ENCODE assay signal across 19 cellular contexts in genomic region chr10:7230036-7230435, GRCh38.
DNase-seq lines count a peak whose midpoint lies in the region; ATAC-seq and TF ChIP-seq lines count a peak whose summit lies in the region.
"Had no signal": no experiment of that assay in that cellular context is flagged by ENCODE, and none has a peak within 500 bp of the region (broad histone marks: within the 10 kb centered on the region; RNA-seq: fewer than 3 reads in every experiment).

No MANE protein-coding gene starts in this region.

- no peak overlapping the region for H3K4me3 Mint-ChIP-seq in activated T-cell treated with anti-CD3 and anti-CD28 coated beads, Interleukin-2, amount 50 U/mL, for 24 hours
- H3K4me3 Mint-ChIP-seq in activated T-cell treated with anti-CD3 and anti-CD28 coated beads, Interleukin-2, amount 50 U/mL, for 72 hours: no peak overlapping the region
- H3K4me3 Mint-ChIP-seq in CD4-positive, CD25-positive, alpha-beta regulatory T cell: no peak overlapping the region
- H3K4me3 Mint-ChIP-seq in nephron: no peak overlapping the region
- H3K4me3 Mint-ChIP-seq in stimulated activated naive B cell treated with anti-CD40 and anti-IgM and Interleukin-4, amounts not matched to agents 10 μg/mL and 1 μg/mL and 100 μg/mL, for 72 hours: no peak overlapping the region
- H3K4me3 Mint-ChIP-seq in activated CD4-positive, alpha-beta memory T cell treated with anti-CD3 and anti-CD28 coated beads, Interleukin-2, amount 10 ng/mL, durations not matched to agents 7 days and 5 days: no peak overlapping the region
- H3K4me3 Mint-ChIP-seq: B cell; CD4-positive, alpha-beta T cell; CD8-positive, alpha-beta memory T cell; GM23338; H9 had no signal

- peaks cover 23% of the 10 kb centered on the region for H3K36me3 ChIP-seq in CD4-positive, CD25-positive, alpha-beta regulatory T cell (ENCODE audit: control insufficient read depth, insufficient read depth, low read length)

- H3K9me3 ChIP-seq in CD4-positive, CD25-positive, alpha-beta regulatory T cell (ENCODE audit: control insufficient read depth in 2 of 2, low read length in 2 of 2): peaks cover 0 to 2% of the 10 kb centered on the region in 2 experiments

- H3K27me3 ChIP-seq in CD4-positive, CD25-positive, alpha-beta regulatory T cell (ENCODE audit: control insufficient read depth, insufficient read depth, low read length): no peaks in the 10 kb centered on the region
- H3K27me3 ChIP-seq: BLaER1 had no signal

- no peaks in the 10 kb centered on the region for H3K4me1 ChIP-seq in CD4-positive, CD25-positive, alpha-beta regulatory T cell (ENCODE audit: control insufficient read depth, insufficient read depth, low read length, poor library complexity, severe bottlenecking)
- H3K4me1 ChIP-seq: BLaER1 had no signal

- DNase-seq in activated T-cell treated with anti-CD3 and anti-CD28 coated beads, Interleukin-2, amount 50 U/mL, for 24 hours: no peak
- DNase-seq in activated T-cell treated with anti-CD3 and anti-CD28 coated beads, Interleukin-2, amount 50 U/mL, for 72 hours: no peak
- no peak for DNase-seq in CD4-positive, CD25-positive, alpha-beta regulatory T cell
- no peak for DNase-seq in stimulated activated naive B cell treated with anti-CD40 and anti-IgM and Interleukin-4, amounts not matched to agents 10 μg/mL and 1 μg/mL and 100 μg/mL, for 72 hours
- DNase-seq in activated CD4-positive, alpha-beta memory T cell treated with anti-CD3 and anti-CD28 coated beads, Interleukin-2, amount 10 ng/mL, durations not matched to agents 7 days and 5 days: no peak
- DNase-seq: CD4-positive, alpha-beta T cell; CD8-positive, alpha-beta memory T cell; DMS 273 treated with DMSO at 0.1 percent for 48 hours; DMS79; EL; H9 had no signal

- no peak overlapping the region for H3K4me3 ChIP-seq in CD4-positive, CD25-positive, alpha-beta regulatory T cell (ENCODE audit: low read depth, low read length)
- H3K4me3 ChIP-seq: BLaER1, GM23338 had no signal

- POLR2A ChIA-PET in activated CD4-positive, alpha-beta memory T cell treated with anti-CD3 and anti-CD28 coated beads, Interleukin-2, amount 10 ng/mL, durations not matched to agents 7 days and 5 days (lab: Charles Lee): interaction anchor here (1.3 kb wide), 1 partner anchor 10 kb away, joined by 3 read pairs; no protein-coding TSS in a partner anchor

- no peaks in the 10 kb centered on the region for H3K27me3 Mint-ChIP-seq in activated T-cell treated with anti-CD3 and anti-CD28 coated beads, Interleukin-2, amount 50 U/mL, for 24 hours
- no peaks in the 10 kb centered on the region for H3K27me3 Mint-ChIP-seq in activated T-cell treated with anti-CD3 and anti-CD28 coated beads, Interleukin-2, amount 50 U/mL, for 72 hours (ENCODE audit: low read depth)
- H3K27me3 Mint-ChIP-seq in CD4-positive, CD25-positive, alpha-beta regulatory T cell: no peaks in the 10 kb centered on the region
- peaks cover 11% of the 10 kb centered on the region for H3K27me3 Mint-ChIP-seq in nephron (ENCODE audit: low read depth)
- H3K27me3 Mint-ChIP-seq in stimulated activated naive B cell treated with anti-CD40 and anti-IgM and Interleukin-4, amounts not matched to agents 10 μg/mL and 1 μg/mL and 100 μg/mL, for 72 hours: no peaks in the 10 kb centered on the region
- no peaks in the 10 kb centered on the region for H3K27me3 Mint-ChIP-seq in activated CD4-positive, alpha-beta memory T cell treated with anti-CD3 and anti-CD28 coated beads, Interleukin-2, amount 10 ng/mL, durations not matched to agents 7 days and 5 days
- H3K27me3 Mint-ChIP-seq: B cell; CD4-positive, alpha-beta T cell; CD8-positive, alpha-beta memory T cell had no signal

- peaks cover 85% of the 10 kb centered on the region for H3K36me3 Mint-ChIP-seq in activated T-cell treated with anti-CD3 and anti-CD28 coated beads, Interleukin-2, amount 50 U/mL, for 24 hours (ENCODE audit: low read depth)
- H3K36me3 Mint-ChIP-seq in activated T-cell treated with anti-CD3 and anti-CD28 coated beads, Interleukin-2, amount 50 U/mL, for 72 hours (ENCODE audit: insufficient read depth in 2 of 2): peaks cover 11 to 31% of the 10 kb centered on the region in 2 donors
- H3K36me3 Mint-ChIP-seq in CD4-positive, CD25-positive, alpha-beta regulatory T cell: peaks cover 33% of the 10 kb centered on the region
- H3K36me3 Mint-ChIP-seq in nephron (ENCODE audit: low read depth): peaks cover 50% of the 10 kb centered on the region
- H3K36me3 Mint-ChIP-seq in stimulated activated naive B cell treated with anti-CD40 and anti-IgM and Interleukin-4, amounts not matched to agents 10 μg/mL and 1 μg/mL and 100 μg/mL, for 72 hours: peaks cover 60 to 75% of the 10 kb centered on the region in 2 donors
- peaks cover 28% of the 10 kb centered on the region for H3K36me3 Mint-ChIP-seq in activated CD4-positive, alpha-beta memory T cell treated with anti-CD3 and anti-CD28 coated beads, Interleukin-2, amount 10 ng/mL, durations not matched to agents 7 days and 5 days (ENCODE audit: low read depth)

- no peak for ATAC-seq in activated T-cell treated with anti-CD3 and anti-CD28 coated beads, Interleukin-2, amount 50 U/mL, for 72 hours (replicated peaks in 1 of 2)
- no peak for ATAC-seq in CD4-positive, CD25-positive, alpha-beta regulatory T cell (ENCODE audit: low read depth in 2 of 2)
- ATAC-seq in stimulated activated naive B cell treated with anti-CD40 and anti-IgM and Interleukin-4, amounts not matched to agents 10 μg/mL and 1 μg/mL and 100 μg/mL, for 72 hours (replicated peaks): no peak
- no peak for ATAC-seq in GM21529 (IDR thresholded peaks at IDR 0.05; ENCODE audit: unreplicated experiment)
- ATAC-seq: GM23338, HCT116 had no signal

- CTCF ChIA-PET in activated CD4-positive, alpha-beta memory T cell treated with anti-CD3 and anti-CD28 coated beads, Interleukin-2, amount 10 ng/mL, durations not matched to agents 7 days and 5 days (lab: Charles Lee): interaction anchor here (0.7 kb wide), 1 partner anchor 58 kb away, joined by 4 read pairs; no protein-coding TSS in a partner anchor

- H3K27ac ChIP-seq in CD4-positive, CD25-positive, alpha-beta regulatory T cell (ENCODE audit: insufficient read depth, low read length, poor library complexity, severe bottlenecking): no peak overlapping the region
- H3K27ac ChIP-seq: 22Rv1, BLaER1, C4-2B had no signal

- H3K9me3 Mint-ChIP-seq in activated T-cell treated with anti-CD3 and anti-CD28 coated beads, Interleukin-2, amount 50 U/mL, for 24 hours: peaks cover 12% of the 10 kb centered on the region
- H3K9me3 Mint-ChIP-seq in activated T-cell treated with anti-CD3 and anti-CD28 coated beads, Interleukin-2, amount 50 U/mL, for 72 hours: peaks cover 1 to 3% of the 10 kb centered on the region in 2 donors
- peaks cover 0 to 6% (median 2%) of the 10 kb centered on the region in 7 donors for H3K9me3 Mint-ChIP-seq in CD4-positive, CD25-positive, alpha-beta regulatory T cell
- peaks cover 7% of the 10 kb centered on the region for H3K9me3 Mint-ChIP-seq in nephron
- H3K9me3 Mint-ChIP-seq in stimulated activated naive B cell treated with anti-CD40 and anti-IgM and Interleukin-4, amounts not matched to agents 10 μg/mL and 1 μg/mL and 100 μg/mL, for 72 hours: peaks cover 4 to 5% of the 10 kb centered on the region in 2 donors
- peaks cover 3% of the 10 kb centered on the region for H3K9me3 Mint-ChIP-seq in activated CD4-positive, alpha-beta memory T cell treated with anti-CD3 and anti-CD28 coated beads, Interleukin-2, amount 10 ng/mL, durations not matched to agents 7 days and 5 days
- H3K9me3 Mint-ChIP-seq: CD4-positive, alpha-beta T cell; GM23338 had no signal

- H3K27ac Mint-ChIP-seq in activated T-cell treated with anti-CD3 and anti-CD28 coated beads, Interleukin-2, amount 50 U/mL, for 24 hours: peak overlapping the region; percentile 44
- no peak overlapping the region for H3K27ac Mint-ChIP-seq in activated T-cell treated with anti-CD3 and anti-CD28 coated beads, Interleukin-2, amount 50 U/mL, for 72 hours
- peak overlapping the region in 2 of 3 donors; percentile 27 for H3K27ac Mint-ChIP-seq in CD4-positive, CD25-positive, alpha-beta regulatory T cell
- peak overlapping the region in 2 of 3 experiments; percentile 13 to 20 for H3K27ac Mint-ChIP-seq in nephron
- H3K27ac Mint-ChIP-seq in stimulated activated naive B cell treated with anti-CD40 and anti-IgM and Interleukin-4, amounts not matched to agents 10 μg/mL and 1 μg/mL and 100 μg/mL, for 72 hours: peak overlapping the region; percentile 82
- no peak overlapping the region for H3K27ac Mint-ChIP-seq in activated CD4-positive, alpha-beta memory T cell treated with anti-CD3 and anti-CD28 coated beads, Interleukin-2, amount 10 ng/mL, durations not matched to agents 7 days and 5 days
- H3K27ac Mint-ChIP-seq: B cell; CD4-positive, alpha-beta T cell; GM23338; H9 had no signal

- no peak for TF ChIP-seq CTCF in nephron (IDR thresholded peaks at IDR 0.05; ENCODE audit: unreplicated experiment in 3 of 3)

- peaks cover 14% of the 10 kb centered on the region for H3K4me1 Mint-ChIP-seq in activated T-cell treated with anti-CD3 and anti-CD28 coated beads, Interleukin-2, amount 50 U/mL, for 24 hours (ENCODE audit: low read depth)
- peaks cover 13% of the 10 kb centered on the region for H3K4me1 Mint-ChIP-seq in activated T-cell treated with anti-CD3 and anti-CD28 coated beads, Interleukin-2, amount 50 U/mL, for 72 hours (ENCODE audit: low read depth)
- H3K4me1 Mint-ChIP-seq in CD4-positive, CD25-positive, alpha-beta regulatory T cell: peaks cover 5 to 15% (median 11%) of the 10 kb centered on the region in 4 donors
- peaks cover 13% of the 10 kb centered on the region for H3K4me1 Mint-ChIP-seq in nephron
- H3K4me1 Mint-ChIP-seq in stimulated activated naive B cell treated with anti-CD40 and anti-IgM and Interleukin-4, amounts not matched to agents 10 μg/mL and 1 μg/mL and 100 μg/mL, for 72 hours: no peaks in the 10 kb centered on the region
- peaks cover 22% of the 10 kb centered on the region for H3K4me1 Mint-ChIP-seq in activated CD4-positive, alpha-beta memory T cell treated with anti-CD3 and anti-CD28 coated beads, Interleukin-2, amount 10 ng/mL, durations not matched to agents 7 days and 5 days
- H3K4me1 Mint-ChIP-seq: B cell had no signal

Comparison
In these comparisons a context has a peak if more than half of its experiments do, and no peak if none do; other contexts are left out.
1. H3K27ac Mint-ChIP-seq: peak in activated T-cell treated with anti-CD3 and anti-CD28 coated beads, Interleukin-2, amount 50 U/mL, for 24 hours (single experiment), CD4-positive, CD25-positive, alpha-beta regulatory T cell (2 of 3), nephron (2 of 3) and stimulated activated naive B cell treated with anti-CD40 and anti-IgM and Interleukin-4, amounts not matched to agents 10 μg/mL and 1 μg/mL and 100 μg/mL, for 72 hours (single experiment); none in activated T-cell treated with anti-CD3 and anti-CD28 coated beads, Interleukin-2, amount 50 U/mL, for 72 hours (single experiment) and activated CD4-positive, alpha-beta memory T cell treated with anti-CD3 and anti-CD28 coated beads, Interleukin-2, amount 10 ng/mL, durations not matched to agents 7 days and 5 days (single experiment).